ENCODE assay signal across 1 cellular context in genomic region chr14:96705422-96706092, GRCh38.
TF ChIP-seq lines count a peak whose summit lies in the region.

No MANE protein-coding gene starts in this region.

TF ChIP-seq in K562, 482 proteins besides CTCF, POLR2A, EP300 and RAD21 (continued from another document):
- TF ChIP-seq ATF3 (IDR thresholded peaks at IDR 0.05), result peak; percentile 53; the same call in 1 of the 2 replicates
- TF ChIP-seq ATF3 (CRISPR knock-in tag; conservative IDR thresholded peaks at IDR 0.05), result no peak
- no peak for TF ChIP-seq TEAD4 (IDR thresholded peaks at IDR 0.05; ENCODE audit: low read length)
- TF ChIP-seq TEAD4 (CRISPR knock-in tag; IDR thresholded peaks at IDR 0.05; ENCODE audit: borderline replicate concordance), result no peak
- TF ChIP-seq GABPA (tag; conservative IDR thresholded peaks at IDR 0.05; ENCODE audit: low read depth), result 0 out of 2 replicates have a peak, but pooled peaks have one; percentile 29
- TF ChIP-seq, protein P1, sequence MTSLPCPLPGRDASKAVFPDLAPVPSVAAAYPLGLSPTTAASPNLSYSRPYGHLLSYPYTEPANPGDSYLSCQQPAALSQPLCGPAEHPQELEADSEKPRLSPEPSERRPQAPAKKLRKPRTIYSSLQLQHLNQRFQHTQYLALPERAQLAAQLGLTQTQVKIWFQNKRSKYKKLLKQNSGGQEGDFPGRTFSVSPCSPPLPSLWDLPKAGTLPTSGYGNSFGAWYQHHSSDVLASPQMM (CRISPR knock-in tag; IDR thresholded peaks at IDR 0.05), result no peak
- no peak for TF ChIP-seq ZBTB7A (IDR thresholded peaks at IDR 0.05; ENCODE audit: borderline replicate concordance, control insufficient read depth, low read depth, low read length)
- TF ChIP-seq, protein P2, sequence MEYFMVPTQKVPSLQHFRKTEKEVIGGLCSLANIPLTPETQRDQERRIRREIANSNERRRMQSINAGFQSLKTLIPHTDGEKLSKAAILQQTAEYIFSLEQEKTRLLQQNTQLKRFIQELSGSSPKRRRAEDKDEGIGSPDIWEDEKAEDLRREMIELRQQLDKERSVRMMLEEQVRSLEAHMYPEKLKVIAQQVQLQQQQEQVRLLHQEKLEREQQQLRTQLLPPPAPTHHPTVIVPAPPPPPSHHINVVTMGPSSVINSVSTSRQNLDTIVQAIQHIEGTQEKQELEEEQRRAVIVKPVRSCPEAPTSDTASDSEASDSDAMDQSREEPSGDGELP (CRISPR knock-in tag; IDR thresholded peaks at IDR 0.05; ENCODE audit: borderline replicate concordance), result peak; percentile 21; the same call in 1 of the 2 replicates
